In the genomic region with DNA sequence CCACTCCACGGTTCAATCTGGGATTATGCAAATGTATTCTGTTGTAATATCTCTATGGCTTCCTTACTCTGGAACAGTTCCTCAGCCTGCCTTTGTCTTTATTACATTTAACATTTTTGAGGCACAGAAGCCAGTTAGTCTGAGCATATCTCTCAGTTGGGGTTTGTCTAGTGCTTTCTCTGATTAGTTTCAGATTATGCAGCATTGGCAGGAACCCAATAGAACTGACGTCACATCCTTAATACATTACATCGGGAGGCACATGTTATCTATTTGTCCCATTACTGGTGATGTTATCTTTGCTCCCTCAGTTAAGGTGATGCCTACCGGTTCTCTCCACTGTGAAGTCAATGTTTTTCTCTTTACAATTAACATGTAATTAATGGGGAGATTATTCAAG, we compare ENCODE assay signal across 12 cellular contexts.
DNase-seq lines count a peak whose midpoint lies in the region; ATAC-seq lines count a peak whose summit lies in the region.
"Had no signal": no experiment of that assay in that cellular context is flagged by ENCODE, and none has a peak within 500 bp of the region (broad histone marks: within the 10 kb centered on the region; RNA-seq: fewer than 3 reads in every experiment).

No MANE protein-coding gene starts in this region.

- peak; percentile 53 for DNase-seq in EL
- peak; percentile 45 for DNase-seq in M059J (ENCODE audit: low read depth)
- peak; percentile 37 for DNase-seq in amniotic epithelial cell (ENCODE audit: low read depth)
- peak; percentile 66 for DNase-seq in iris pigment epithelial cell (ENCODE audit: low read depth)
- no peak for DNase-seq in SW 1271 (lab: John Stamatoyannopoulos, UW)
- DNase-seq in NCI-H1105 treated with DMSO at 0.1 percent for 48 hours (lab: John Stamatoyannopoulos, UW) = no peak
- no peak for DNase-seq in mesenteric fat pad (ENCODE audit: low spot score)
- DNase-seq: heart left ventricle, left ventricle myocardium superior, NCI-H510A had no signal

- ATAC-seq in HG03520 (IDR thresholded peaks at IDR 0.05; ENCODE audit: unreplicated experiment) = no peak
- ATAC-seq: activated naive CD4-positive, alpha-beta T cell treated with anti-CD3 and anti-CD28 coated beads, Interleukin-2, amount 50 U/mL, for 72 hours; heart left ventricle; left ventricle myocardium superior had no signal

Comparison
In these comparisons a context has a peak if more than half of its experiments do, and no peak if none do; other contexts are left out.
1. DNase-seq: peak in EL (single experiment), M059J (single experiment), amniotic epithelial cell (single experiment) and iris pigment epithelial cell (single experiment); none in SW 1271 (0 of 2), NCI-H1105 treated with DMSO at 0.1 percent for 48 hours (single experiment) and mesenteric fat pad (single experiment).